8 cellular contexts compared by ENCODE assay signal in genomic region chr20:59004763-59005522, GRCh38. TPM values are rescaled to one million over a fixed set of nuclear protein-coding genes. Genes with fewer than 3 reads are reported as not detected.
A peak's percentile ranks its signal among the peaks of the same experiment; 100 is the strongest.
DNase-seq lines count a peak whose midpoint lies in the region; ATAC-seq and TF ChIP-seq lines count a peak whose summit lies in the region.

No MANE protein-coding gene starts in this region.

- peak overlapping the region; percentile 74 for H3K4me3 Mint-ChIP-seq in Caco-2 (ENCODE audit: unreplicated experiment)

- no peaks in the 10 kb centered on the region for H3K9me3 Mint-ChIP-seq in Caco-2 (ENCODE audit: unreplicated experiment)

- TF ChIP-seq CTCF in Caco-2 (IDR thresholded peaks at IDR 0.05; ENCODE audit: insufficient read depth in 1 of 2, low read depth in 1 of 2, low read length in 1 of 2, severe bottlenecking in 1 of 2, unreplicated experiment in 1 of 2) (no peak), epithelial cell of proximal tubule (conservative IDR thresholded peaks at IDR 0.05; ENCODE audit: low read depth, low read length) (no peak)

- no peak overlapping the region for H3K27ac ChIP-seq in rectal smooth muscle tissue (ENCODE audit: low read depth, low read length)

- no peaks in the 10 kb centered on the region for H3K9me3 ChIP-seq in Caco-2

- H3K27me3 Mint-ChIP-seq in Caco-2 (ENCODE audit: insufficient read depth, unreplicated experiment), result no peaks in the 10 kb centered on the region

- H3K27me3 ChIP-seq in Caco-2 (replicated peaks; ENCODE audit: control insufficient read depth, insufficient read depth, low read length) (no peaks in the 10 kb centered on the region), rectal smooth muscle tissue (ENCODE audit: control insufficient read depth, insufficient read depth, low read length) (no peaks in the 10 kb centered on the region)

- BruUV-seq in Caco-2 (replicated peaks; lab: Mats Ljungman, UMichigan), result no TSS peak

- H3K4me1 ChIP-seq in Caco-2 (peaks cover 24% of the 10 kb centered on the region), rectal smooth muscle tissue (ENCODE audit: control insufficient read depth, insufficient read depth, low read length) (peaks cover 12% of the 10 kb centered on the region)

- H3K9ac ChIP-seq in rectal smooth muscle tissue (ENCODE audit: low read length), result peak overlapping the region; percentile 10

- CTCF ChIA-PET in Caco-2 (lab: Charles Lee), result no interaction called here

- H3K36me3 ChIP-seq in Caco-2 (ENCODE audit: control insufficient read depth, insufficient read depth, low read length), result peaks cover 14% of the 10 kb centered on the region
- H3K36me3 ChIP-seq in rectal smooth muscle tissue (ENCODE audit: control insufficient read depth, insufficient read depth, low read length), result peaks cover 17% of the 10 kb centered on the region

- POLR2A ChIA-PET in Caco-2 (lab: Charles Lee), result no interaction called here

- no peak overlapping the region for H3K27ac Mint-ChIP-seq in Caco-2 (ENCODE audit: unreplicated experiment)

- ATAC-seq in GM19395 (IDR thresholded peaks at IDR 0.05; ENCODE audit: unreplicated experiment) (peak; percentile 59), HG03342 (IDR thresholded peaks at IDR 0.05; ENCODE audit: unreplicated experiment) (peak; percentile 49)

- H3K4me1 Mint-ChIP-seq in Caco-2 (ENCODE audit: low read depth, unreplicated experiment), result peaks cover 8% of the 10 kb centered on the region

- DNase-seq in Caco-2 (peak in 1 of 2 experiments; percentile 41), T-helper 22 cell (ENCODE audit: low read depth) (peak; percentile 18), epithelial cell of proximal tubule (ENCODE audit: low read depth) (no peak), T-helper 9 cell (no peak), dedifferentiated amniotic fluid mesenchymal stem cell (ENCODE audit: extremely low spot score) (no peak)

- H3K4me3 ChIP-seq in Caco-2 (ENCODE audit: low read depth, low read length), result no peak overlapping the region
- peak overlapping the region; percentile 85 for H3K4me3 ChIP-seq in epithelial cell of proximal tubule (ENCODE audit: low read depth, low read length)
- peak overlapping the region; percentile 93 for H3K4me3 ChIP-seq in rectal smooth muscle tissue (ENCODE audit: low read length)

- H3K36me3 Mint-ChIP-seq in Caco-2 (ENCODE audit: insufficient read depth, unreplicated experiment), result peaks cover 40% of the 10 kb centered on the region

- intact Hi-C loops in Caco-2 (cut with micrococcal nuclease; ENCODE audit: unreplicated experiment), result no loop called here

RNA-seq across cellular contexts. Expression of gene CTSZ, which starts 2.1 kb away (rescaled TPM):
- total RNA-seq in Caco-2 (2022) (202 and 228 TPM in 2 replicates), epithelial cell of proximal tubule (98.1 and 109 TPM in 2 replicates)

RNA-seq across cellular contexts. Expression of gene TUBB1, which starts 14.3 kb away (rescaled TPM):
- 0.16 and 0.18 TPM in 2 replicates for total RNA-seq in Caco-2 (2022)
- total RNA-seq in epithelial cell of proximal tubule, result not detected in 2 replicates

RNA-seq across cellular contexts. Expression of gene NELFCD, which starts 23.9 kb away (rescaled TPM):
- total RNA-seq in Caco-2 (2022) (230 TPM in 2 replicates), epithelial cell of proximal tubule (52.4 and 83.1 TPM in 2 replicates)

RNA-seq across cellular contexts. Expression of gene ATP5F1E, which starts 27.2 kb away (rescaled TPM):
- 181 and 186 TPM in 2 replicates for total RNA-seq in Caco-2 (2022)
- 31.9 and 46.4 TPM in 2 replicates for total RNA-seq in epithelial cell of proximal tubule

RNA-seq across cellular contexts. Expression of gene PRELID3B, which starts 37.6 kb away (rescaled TPM):
- total RNA-seq in Caco-2 (2022), result 170 and 171 TPM in 2 replicates
- 75.7 and 76.3 TPM in 2 replicates for total RNA-seq in epithelial cell of proximal tubule
